In genomic region chr15:101168463-101168824, GRCh38 we compare ENCODE assay signal across 1 cellular context.
TF ChIP-seq lines count a peak whose summit lies in the region.

No MANE protein-coding gene starts in this region.

TF ChIP-seq in GM23338, 12 proteins besides CTCF, POLR2A, EP300 and RAD21 (continued from another document):
- no peak for TF ChIP-seq ZNF331 (CRISPR knock-in tag; IDR thresholded peaks at IDR 0.05; ENCODE audit: low read depth)
- no peak for TF ChIP-seq STAT1 (IDR thresholded peaks at IDR 0.05; ENCODE audit: unreplicated experiment)
- TF ChIP-seq REST (IDR thresholded peaks at IDR 0.05; ENCODE audit: unreplicated experiment), result no peak
